Comparison of ENCODE assay signal across 1 cellular context in genomic region chr11:19595840-19596751, GRCh38.
TF ChIP-seq lines count a peak whose summit lies in the region.

No MANE protein-coding gene starts in this region.

TF ChIP-seq in HCT116, 20 proteins besides CTCF, POLR2A, EP300 and RAD21 (continued from another document):
- no peak for TF ChIP-seq REST (IDR thresholded peaks at IDR 0.05; ENCODE audit: low read depth)
- TF ChIP-seq FOSL1 (IDR thresholded peaks at IDR 0.05; ENCODE audit: low read depth) = no peak
- TF ChIP-seq ELF1 (IDR thresholded peaks at IDR 0.05; ENCODE audit: borderline replicate concordance, low read depth) = no peak
- TF ChIP-seq ZNF274 (IDR thresholded peaks at IDR 0.05; ENCODE audit: low read depth, low read length) = no peak
- TF ChIP-seq EZH2phosphoT487 (IDR thresholded peaks at IDR 0.05; ENCODE audit: borderline replicate concordance) = no peak
- no peak for TF ChIP-seq CBX3 (IDR thresholded peaks at IDR 0.05; ENCODE audit: low read depth)
- TF ChIP-seq SIN3A (IDR thresholded peaks at IDR 0.05; ENCODE audit: low read depth) = no peak
- no peak for TF ChIP-seq ZFX (IDR thresholded peaks at IDR 0.05)
